16 cellular contexts compared by ENCODE assay signal in the genomic region with DNA sequence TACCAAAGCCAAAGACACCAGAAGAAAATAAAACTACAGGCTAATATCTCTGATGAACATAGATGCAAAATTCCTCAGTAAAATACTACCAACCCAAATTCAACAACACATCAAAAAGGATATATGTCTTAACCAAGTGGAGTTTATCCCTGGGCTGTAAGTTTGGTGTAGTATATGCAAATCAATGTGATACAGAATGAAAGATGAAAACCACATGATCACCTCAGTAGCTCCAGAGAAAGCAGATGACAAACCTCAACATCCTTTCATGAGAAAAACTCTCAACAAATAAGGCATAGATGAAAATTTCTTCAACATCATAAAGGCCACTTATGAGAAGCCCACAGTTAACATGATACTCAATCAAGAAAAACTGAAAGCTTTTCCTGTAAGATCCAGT. TPM values are rescaled to one million over a fixed set of nuclear protein-coding genes. Genes with fewer than 3 reads are reported as not detected.
DNase-seq lines count a peak whose midpoint lies in the region; ATAC-seq and FAIRE-seq lines count a peak whose summit lies in the region.
"Not testable (repeated sequence)": the region's sequence is repeated elsewhere in the genome, so short reads cannot be mapped to it uniquely, and the experiment has no call there.
"Had no signal": no experiment of that assay in that cellular context is flagged by ENCODE, and none has a peak within 500 bp of the region (broad histone marks: within the 10 kb centered on the region; RNA-seq: fewer than 3 reads in every experiment).

No MANE protein-coding gene starts in this region.

- H3K36me3 Mint-ChIP-seq in activated T-cell treated with anti-CD3 and anti-CD28 coated beads, Interleukin-2, amount 50 U/mL, for 4 hours (ENCODE audit: insufficient read depth); stimulated activated memory B cell treated with anti-CD40 and anti-IgM and Interleukin-4, amounts not matched to agents 10 μg/mL and 1 μg/mL and 100 μg/mL, for 72 hours: not testable (repeated sequence)

- H3K4me1 Mint-ChIP-seq in activated T-cell treated with anti-CD3 and anti-CD28 coated beads, Interleukin-2, amount 50 U/mL, for 4 hours (ENCODE audit: low read depth); stimulated activated memory B cell treated with anti-CD40 and anti-IgM and Interleukin-4, amounts not matched to agents 10 μg/mL and 1 μg/mL and 100 μg/mL, for 72 hours: not testable (repeated sequence)

- not testable (repeated sequence) for H3K9me3 Mint-ChIP-seq in activated T-cell treated with anti-CD3 and anti-CD28 coated beads, Interleukin-2, amount 50 U/mL, for 4 hours; stimulated activated memory B cell treated with anti-CD40 and anti-IgM and Interleukin-4, amounts not matched to agents 10 μg/mL and 1 μg/mL and 100 μg/mL, for 72 hours

- peak; percentile 75 for FAIRE-seq in GM18507 (lab: Jason Lieb, UNC)

- not testable (repeated sequence) for H3K27ac Mint-ChIP-seq in stimulated activated memory B cell treated with anti-CD40 and anti-IgM and Interleukin-4, amounts not matched to agents 10 μg/mL and 1 μg/mL and 100 μg/mL, for 72 hours

- peak; percentile 69 for ATAC-seq in GM19035 (IDR thresholded peaks at IDR 0.05; ENCODE audit: unreplicated experiment)
- peak; percentile 74 for ATAC-seq in GM21526 (IDR thresholded peaks at IDR 0.05; ENCODE audit: low FRiP score, unreplicated experiment)
- peak; percentile 89 for ATAC-seq in HG02759 (IDR thresholded peaks at IDR 0.05; ENCODE audit: unreplicated experiment)
- peak; percentile 73 for ATAC-seq in HG03095 (IDR thresholded peaks at IDR 0.05; ENCODE audit: unreplicated experiment)
- ATAC-seq in HG03442 (IDR thresholded peaks at IDR 0.05; ENCODE audit: unreplicated experiment), result peak; percentile 98
- ATAC-seq in activated T-cell treated with anti-CD3 and anti-CD28 coated beads, Interleukin-2, amount 50 U/mL, for 4 hours, result peak; percentile 34 to 73
- peak; percentile 51 for ATAC-seq in stimulated activated memory B cell treated with anti-CD40 and anti-IgM and Interleukin-4, amounts not matched to agents 10 μg/mL and 1 μg/mL and 100 μg/mL, for 72 hours

- not testable (repeated sequence) for H3K4me3 Mint-ChIP-seq in activated T-cell treated with anti-CD3 and anti-CD28 coated beads, Interleukin-2, amount 50 U/mL, for 4 hours; stimulated activated memory B cell treated with anti-CD40 and anti-IgM and Interleukin-4, amounts not matched to agents 10 μg/mL and 1 μg/mL and 100 μg/mL, for 72 hours

- not testable (repeated sequence) for H3K27me3 Mint-ChIP-seq in activated T-cell treated with anti-CD3 and anti-CD28 coated beads, Interleukin-2, amount 50 U/mL, for 4 hours (ENCODE audit: low read depth); stimulated activated memory B cell treated with anti-CD40 and anti-IgM and Interleukin-4, amounts not matched to agents 10 μg/mL and 1 μg/mL and 100 μg/mL, for 72 hours

- not testable (repeated sequence) for DNase-seq in GM18507 (ENCODE audit: extremely low spot score, insufficient read length, low read depth); activated T-cell treated with anti-CD3 and anti-CD28 coated beads, Interleukin-2, amount 50 U/mL, for 4 hours

RNA-seq across cellular contexts. Expression of a gene that starts 11.6 kb away (rescaled TPM):
- not detected for total RNA-seq in activated T-cell treated with anti-CD3 and anti-CD28 coated beads, Interleukin-2, amount 50 U/mL, for 4 hours
- total RNA-seq: activated naive CD8-positive, alpha-beta T cell treated with anti-CD3 and anti-CD28 coated beads for 36 hours; fibroblast of lung; HT1080; left lobe of liver; MCF 10A; posterior vena cava; right lobe of liver; thyroid gland had no signal
